15 cellular contexts compared by ENCODE assay signal in genomic region chr1:84834419-84835064, GRCh38. TPM values are rescaled to one million over a fixed set of nuclear protein-coding genes. Genes with fewer than 3 reads are reported as not detected.
DNase-seq lines count a peak whose midpoint lies in the region; ATAC-seq and TF ChIP-seq lines count a peak whose summit lies in the region.
"Had no signal": no experiment of that assay in that cellular context is flagged by ENCODE, and none has a peak within 500 bp of the region (broad histone marks: within the 10 kb centered on the region; RNA-seq: fewer than 3 reads in every experiment).

No MANE protein-coding gene starts in this region.

- 94 to 97% methylated on average over 1 of the region's 1 CpG for WGBS in GM23248 (ENCODE audit: low coverage in 1 of 2, low lambda C conversion rate in 2 of 2, missing lambda C conversion rate in 2 of 2), 2 experiments
- WGBS in esophagus, 2 donors: 57 to 60% methylated on average over 1 of the region's 1 CpG

- H3K79me2 ChIP-seq in GM23248 (ENCODE audit: insufficient read depth) (no peaks in the 10 kb centered on the region), PC-9 (ENCODE audit: low read depth) (no peaks in the 10 kb centered on the region)

- no peak overlapping the region for H3K4me3 Mint-ChIP-seq in naive thymus-derived CD4-positive, alpha-beta T cell
- H3K4me3 Mint-ChIP-seq: T-helper 17 cell had no signal

- H3K27me3 ChIP-seq in GM23248 (replicated peaks; ENCODE audit: insufficient read depth): no peaks in the 10 kb centered on the region
- no peaks in the 10 kb centered on the region for H3K27me3 ChIP-seq in PC-9 (ENCODE audit: insufficient read depth, low read depth)
- H3K27me3 ChIP-seq in esophagus (ENCODE audit: control insufficient read depth in 1 of 2, insufficient read depth in 2 of 2, low read length in 2 of 2): no peaks in the 10 kb centered on the region
- H3K27me3 ChIP-seq in naive thymus-derived CD4-positive, alpha-beta T cell (ENCODE audit: control insufficient read depth in 2 of 2, insufficient read depth in 2 of 2, low read length in 2 of 2): no peaks in the 10 kb centered on the region
- H3K27me3 ChIP-seq: heart right ventricle had no signal

- peaks cover 0 to 3% (median 0%) of the 10 kb centered on the region in 5 donors for H3K36me3 Mint-ChIP-seq in naive thymus-derived CD4-positive, alpha-beta T cell

- CTCF ChIA-PET in PC-9 (lab: Charles Lee): no interaction called here
- CTCF ChIA-PET in naive thymus-derived CD4-positive, alpha-beta T cell (lab: Charles Lee): no interaction called here

- ATAC-seq in naive thymus-derived CD4-positive, alpha-beta T cell: no peak
- no peak for ATAC-seq in HG03159 (IDR thresholded peaks at IDR 0.05; ENCODE audit: unreplicated experiment)
- ATAC-seq: heart right ventricle, T-helper 17 cell had no signal

- H3K27ac ChIP-seq in GM23248 (no peak overlapping the region), PC-9 (peak overlapping the region; percentile 29; the same call in 1 of the 2 replicates), esophagus (ENCODE audit: low read depth in 2 of 2, low read length in 1 of 2) (peak overlapping the region; percentile 82 to 88)
- H3K27ac ChIP-seq in naive thymus-derived CD4-positive, alpha-beta T cell (ENCODE audit: low read depth, low read length): no peak overlapping the region
- H3K27ac ChIP-seq: heart right ventricle had no signal

- H3K9me2 ChIP-seq in GM23248 (ENCODE audit: insufficient read depth) (no peaks in the 10 kb centered on the region), PC-9 (ENCODE audit: insufficient read depth) (no peaks in the 10 kb centered on the region)

- H2AFZ ChIP-seq in GM23248 (no peak overlapping the region), PC-9 (no peak overlapping the region)

- peak overlapping the region in 2 of 9 donors; percentile 14 to 31 for H3K27ac Mint-ChIP-seq in naive thymus-derived CD4-positive, alpha-beta T cell
- H3K27ac Mint-ChIP-seq: T-helper 17 cell had no signal

- no peak overlapping the region for H3K4me2 ChIP-seq in GM23248 (ENCODE audit: unreplicated experiment)
- peak overlapping the region; percentile 39 for H3K4me2 ChIP-seq in PC-9

- DNase-seq in GM23248: peak; percentile 84
- peak in 1 of 2 experiments; percentile 91 for DNase-seq in PC-9
- peak; percentile 82 for DNase-seq in renal cortical epithelial cell (ENCODE audit: low read depth)
- no peak for DNase-seq in nucleus accumbens (lab: John Stamatoyannopoulos, UW)
- no peak for DNase-seq in naive thymus-derived CD4-positive, alpha-beta T cell
- DNase-seq in midbrain (lab: John Stamatoyannopoulos, UW): no peak
- DNase-seq: activated CD8-positive, alpha-beta memory T cell treated with anti-CD3 and anti-CD28 coated beads, Interleukin-2, amount 50 U/mL, for 4 hours; DND-41; heart right ventricle; Kasumi-1; NCI-H526 treated with DMSO at 0.1 percent for 48 hours; T-helper 17 cell had no signal

- H3K27me3 Mint-ChIP-seq in naive thymus-derived CD4-positive, alpha-beta T cell: peaks cover 0 to 14% (median 0%) of the 10 kb centered on the region in 5 donors

- TF ChIP-seq CTCF in PC-9 (conservative IDR thresholded peaks at IDR 0.05): no peak

- in situ Hi-C loops in GM23248 (cut with MboI): no loop called here

- no peaks in the 10 kb centered on the region for H3K36me3 ChIP-seq in GM23248 (ENCODE audit: low read depth)
- no peaks in the 10 kb centered on the region for H3K36me3 ChIP-seq in PC-9 (ENCODE audit: low read depth)
- H3K36me3 ChIP-seq in esophagus (ENCODE audit: control insufficient read depth in 2 of 2, insufficient read depth in 2 of 2, low read length in 1 of 2): no peaks in the 10 kb centered on the region
- no peaks in the 10 kb centered on the region for H3K36me3 ChIP-seq in naive thymus-derived CD4-positive, alpha-beta T cell (ENCODE audit: control insufficient read depth in 2 of 3, insufficient read depth in 3 of 3, low read length in 3 of 3)
- H3K36me3 ChIP-seq: heart right ventricle had no signal

- POLR2A ChIA-PET in PC-9 (lab: Charles Lee; ENCODE audit: unreplicated experiment): no interaction called here
- POLR2A ChIA-PET in naive thymus-derived CD4-positive, alpha-beta T cell (lab: Charles Lee): no interaction called here

- H3K4me1 ChIP-seq in GM23248 (ENCODE audit: insufficient read depth) (peaks cover 4% of the 10 kb centered on the region; the same call in 1 of the 2 replicates), PC-9 (replicated peaks; ENCODE audit: insufficient read depth) (peaks cover 32% of the 10 kb centered on the region), esophagus (ENCODE audit: control insufficient read depth in 2 of 2, insufficient read depth in 2 of 2, low read length in 1 of 2) (no peaks in the 10 kb centered on the region)
- H3K4me1 ChIP-seq in naive thymus-derived CD4-positive, alpha-beta T cell (ENCODE audit: control insufficient read depth in 2 of 2, insufficient read depth in 2 of 2, low read length in 2 of 2): no peaks in the 10 kb centered on the region
- H3K4me1 ChIP-seq: heart right ventricle had no signal

- H3F3A ChIP-seq in GM23248 (ENCODE audit: insufficient read depth): peaks cover 14% of the 10 kb centered on the region
- peaks cover 16% of the 10 kb centered on the region for H3F3A ChIP-seq in PC-9 (ENCODE audit: insufficient read depth, low read depth)

- peaks cover 0 to 4% (median 0%) of the 10 kb centered on the region in 7 donors for H3K4me1 Mint-ChIP-seq in naive thymus-derived CD4-positive, alpha-beta T cell
- H3K4me1 Mint-ChIP-seq: T-helper 17 cell had no signal

- intact Hi-C loops in PC-9 (cut with micrococcal nuclease; ENCODE audit: unreplicated experiment): no loop called here
- intact Hi-C loops in naive thymus-derived CD4-positive, alpha-beta T cell (cut with micrococcal nuclease): no loop called here

- H3K9me3 ChIP-seq in GM23248 (ENCODE audit: low read depth): no peaks in the 10 kb centered on the region
- H3K9me3 ChIP-seq in PC-9 (ENCODE audit: insufficient read depth, low read depth): 0 out of 2 replicates have a peak, but pooled peaks cover 2% of the 10 kb centered on the region
- no peaks in the 10 kb centered on the region for H3K9me3 ChIP-seq in esophagus (ENCODE audit: control insufficient read depth in 2 of 2, insufficient read depth in 1 of 2, low read depth in 1 of 2, low read length in 1 of 2)
- no peaks in the 10 kb centered on the region for H3K9me3 ChIP-seq in naive thymus-derived CD4-positive, alpha-beta T cell (ENCODE audit: control insufficient read depth in 2 of 3, low read length in 3 of 3)
- H3K9me3 ChIP-seq: heart right ventricle had no signal

- H3K9me3 Mint-ChIP-seq in naive thymus-derived CD4-positive, alpha-beta T cell: peaks cover 0 to 8% (median 0%) of the 10 kb centered on the region in 11 donors

- H4K20me1 ChIP-seq in GM23248 (ENCODE audit: insufficient read depth) (no peaks in the 10 kb centered on the region), PC-9 (ENCODE audit: insufficient read depth) (no peaks in the 10 kb centered on the region)

- no peak overlapping the region for H3K9ac ChIP-seq in GM23248

- H3K4me3 ChIP-seq in GM23248 (no peak overlapping the region), PC-9 (no peak overlapping the region), esophagus (ENCODE audit: low read depth in 1 of 2, low read length in 2 of 2) (no peak overlapping the region)
- H3K4me3 ChIP-seq in naive thymus-derived CD4-positive, alpha-beta T cell (ENCODE audit: low read length): no peak overlapping the region
- H3K4me3 ChIP-seq: heart right ventricle, skin epidermis had no signal

- BruUV-seq in PC-9 (replicated peaks; lab: Mats Ljungman, UMichigan): no TSS peak

RNA-seq across cellular contexts. Expression of gene LPAR3, which starts 58.5 kb away (rescaled TPM):
- 0.32 and 1.1 TPM in 2 replicates for total RNA-seq in GM23248 (2014; rRNA removed; shearing (Covaris generic))
- polyA plus RNA-seq in GM23248 (2016; fragmentation: Nextera tagmentation; extraction: Ambion mirVana) (not detected in 2 replicates), esophagus (1 to 10 TPM; 4.0 to 5.2 TPM)
- total RNA-seq in PC-9 (2021) (not detected in 2 replicates), renal cortical epithelial cell (0.05 and 0.69 TPM in 2 replicates)
- 1 to 10 TPM in 1 of 5 experiments, under 1 TPM in 4; 0.29 to 1.1 (median 0.97) TPM for total RNA-seq in naive thymus-derived CD4-positive, alpha-beta T cell
- under 1 TPM; 0.54 to 0.60 TPM for polyA plus RNA-seq in naive thymus-derived CD4-positive, alpha-beta T cell

Comparison
In these comparisons a context has a peak if more than half of its experiments do, and no peak if none do; other contexts are left out.
1. DNase-seq: peak in GM23248 (single experiment) and renal cortical epithelial cell (single experiment); none in nucleus accumbens (0 of 56), naive thymus-derived CD4-positive, alpha-beta T cell (0 of 9) and midbrain (single experiment).
2. H3K27ac ChIP-seq: peak in PC-9 (single experiment) and esophagus (2 of 2); none in GM23248 (single experiment) and naive thymus-derived CD4-positive, alpha-beta T cell (single experiment).